In genomic region chr9:133792721-133793470, GRCh38 we compare ENCODE assay signal across 1 cellular context.
TF ChIP-seq lines count a peak whose summit lies in the region.

No MANE protein-coding gene starts in this region.

TF ChIP-seq in WTC11, 78 proteins besides CTCF, POLR2A, EP300 and RAD21 (continued from another document):
- TF ChIP-seq ATF3 (CRISPR knock-in tag; conservative IDR thresholded peaks at IDR 0.05) (no peak), FOXP1 (CRISPR knock-in tag; IDR thresholded peaks at IDR 0.05; ENCODE audit: borderline replicate concordance) (no peak), AR (CRISPR knock-in tag; IDR thresholded peaks at IDR 0.05) (no peak), E2F1 (CRISPR knock-in tag; IDR thresholded peaks at IDR 0.05) (no peak), ZNF396 (CRISPR knock-in tag; IDR thresholded peaks at IDR 0.05; ENCODE audit: borderline replicate concordance) (no peak), ETV6 (CRISPR knock-in tag; IDR thresholded peaks at IDR 0.05) (no peak), USF2 (CRISPR knock-in tag; IDR thresholded peaks at IDR 0.05) (peak; percentile 68), JUN (CRISPR knock-in tag; IDR thresholded peaks at IDR 0.05) (no peak), FOXK1 (CRISPR knock-in tag; IDR thresholded peaks at IDR 0.05) (no peak), USF1 (CRISPR knock-in tag; IDR thresholded peaks at IDR 0.05) (peak; percentile 64; the same call in 1 of the 2 replicates), NR1H2 (CRISPR knock-in tag; IDR thresholded peaks at IDR 0.05) (no peak), RORB (CRISPR knock-in tag; IDR thresholded peaks at IDR 0.05) (no peak)
